22 cellular contexts compared by ENCODE assay signal in the genomic region with DNA sequence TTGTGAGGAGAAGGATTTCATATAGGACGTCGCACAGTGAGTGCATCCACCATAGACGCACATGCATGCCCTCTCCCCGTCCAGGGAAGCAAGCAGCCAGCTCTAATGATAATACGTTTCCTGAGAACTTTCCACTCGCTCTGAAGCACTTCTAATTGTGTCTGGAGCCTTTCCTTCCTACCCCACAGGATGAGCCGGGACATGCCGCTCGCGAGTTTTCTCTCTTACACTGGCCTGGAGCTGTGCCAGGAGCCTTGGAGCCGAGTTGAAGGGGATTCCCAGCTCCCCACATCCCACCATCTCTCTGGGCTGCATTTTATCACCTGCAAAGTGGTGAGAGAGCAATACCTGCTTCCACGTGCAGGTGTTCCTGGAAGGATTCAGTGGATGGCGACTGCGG.
DNase-seq lines count a peak whose midpoint lies in the region; FAIRE-seq and TF ChIP-seq lines count a peak whose summit lies in the region.
"Had no signal": no experiment of that assay in that cellular context is flagged by ENCODE, and none has a peak within 500 bp of the region (broad histone marks: within the 10 kb centered on the region; RNA-seq: fewer than 3 reads in every experiment).

No MANE protein-coding gene starts in this region.

- H3K4me1 ChIP-seq in mammary epithelial cell (ENCODE audit: insufficient read depth, low read length), result peaks cover 33% of the 10 kb centered on the region

- H3K4me3 ChIP-seq in mammary epithelial cell (replicated peaks in 1 of 3; ENCODE audit: insufficient read depth in 1 of 3, low read depth in 2 of 3, low read length in 3 of 3), result no peak overlapping the region
- H3K4me3 ChIP-seq: GM23338 had no signal

- no peaks in the 10 kb centered on the region for H4K20me1 ChIP-seq in mammary epithelial cell (ENCODE audit: insufficient read depth, low read length)

- no peaks in the 10 kb centered on the region for H3K36me3 ChIP-seq in mammary epithelial cell (ENCODE audit: insufficient read depth, low read length)

- no TSS peak for BruUV-seq in mammary epithelial cell (replicated peaks; lab: Mats Ljungman, UMichigan)
- BruUV-seq in MCF 10A (replicated peaks; lab: Mats Ljungman, UMichigan), result no TSS peak

- H3K27me3 Mint-ChIP-seq in MCF 10A (ENCODE audit: insufficient read depth, unreplicated experiment), result no peaks in the 10 kb centered on the region
- H3K27me3 Mint-ChIP-seq: CD4-positive, CD25-positive, alpha-beta regulatory T cell had no signal

- TF ChIP-seq CTCF in mammary epithelial cell (conservative IDR thresholded peaks at IDR 0.05 in 1 of 2, IDR thresholded peaks at IDR 0.05 in 1 of 2; ENCODE audit: extremely low read depth in 1 of 2, insufficient read depth in 1 of 2, low read depth in 1 of 2, low read length in 2 of 2), result no peak
- no peak for TF ChIP-seq CTCF in MCF 10A (IDR thresholded peaks at IDR 0.05; ENCODE audit: unreplicated experiment)

- H3K9ac ChIP-seq in mammary epithelial cell (ENCODE audit: insufficient read depth, low read length), result no peak overlapping the region

- no peak overlapping the region for H2AFZ ChIP-seq in mammary epithelial cell (ENCODE audit: low read depth, low read length)
- H2AFZ ChIP-seq: GM23338 had no signal

- H3K27ac ChIP-seq in mammary epithelial cell (ENCODE audit: insufficient read depth, low read depth, low read length), result no peak overlapping the region

- no peak for FAIRE-seq in GM12892 (lab: Jason Lieb, UNC)
- FAIRE-seq: D721Med had no signal

- DNase-seq in mammary epithelial cell (peak; percentile 37), MCF 10A (ENCODE audit: unreplicated experiment) (no peak), NCI-H1105 (lab: John Stamatoyannopoulos, UW) (peak; percentile 26), dermis blood vessel endothelial cell (peak; percentile 68), lung microvascular endothelial cell (ENCODE audit: low read depth in 2 of 2) (peak; percentile 68 to 74), Kasumi-1 (lab: John Stamatoyannopoulos, UW) (no peak), GM12892 (ENCODE audit: insufficient read length) (no peak), C1 segment of cervical spinal cord (lab: John Stamatoyannopoulos, UW) (no peak)
- DNase-seq: 8988T; CD4-positive, CD25-positive, alpha-beta regulatory T cell; H9; NCI-H1092 treated with DMSO at 0.1 percent for 48 hours; NCI-H146; NCI-H1930; NCI-H2107; NCI-H446 treated with DMSO at 0.1 percent for 48 hours; NCI-H526; RPMI8226; SHP77 treated with DMSO at 0.1 percent for 48 hours had no signal

- no peaks in the 10 kb centered on the region for H3K36me3 Mint-ChIP-seq in MCF 10A (ENCODE audit: insufficient read depth, unreplicated experiment)
- H3K36me3 Mint-ChIP-seq: CD4-positive, CD25-positive, alpha-beta regulatory T cell had no signal

- no peak for TF ChIP-seq POLR2A in GM12892 (IDR thresholded peaks at IDR 0.05; ENCODE audit: low read depth, low read length)

- POLR2A ChIA-PET in MCF 10A (lab: Yijun Ruan, JAX), result no interaction called here

- no peaks in the 10 kb centered on the region for H3K9me3 Mint-ChIP-seq in MCF 10A (ENCODE audit: unreplicated experiment)

- no peaks in the 10 kb centered on the region for H3K9me3 ChIP-seq in mammary epithelial cell (replicated peaks; ENCODE audit: insufficient read depth, low read length)

- no peaks in the 10 kb centered on the region for H3K79me2 ChIP-seq in mammary epithelial cell (ENCODE audit: insufficient read depth, low read length)

- in situ Hi-C loops in mammary epithelial cell (cut with MboI; ENCODE audit: low sequenced_read_pairs in 2 of 2), result no loop called here

- WGBS in mammary epithelial cell (ENCODE audit: low coverage, missing lambda C conversion rate), result 17% methylated on average over 14 of the region's 14 CpGs

- peaks cover 12% of the 10 kb centered on the region for H3K4me1 Mint-ChIP-seq in MCF 10A (ENCODE audit: insufficient read depth, unreplicated experiment)
- H3K4me1 Mint-ChIP-seq: CD4-positive, CD25-positive, alpha-beta regulatory T cell; IgD-negative memory B cell had no signal

- H3K27ac Mint-ChIP-seq in MCF 10A (ENCODE audit: low read depth, unreplicated experiment), result no peak overlapping the region
- H3K27ac Mint-ChIP-seq: CD4-positive, CD25-positive, alpha-beta regulatory T cell; GM23338; H9; IgD-negative memory B cell had no signal

- intact Hi-C loops in mammary epithelial cell (cut with micrococcal nuclease), result no loop called here
- intact Hi-C loops in MCF 10A (cut with micrococcal nuclease), result no loop called here

- H3K4me3 Mint-ChIP-seq in MCF 10A (ENCODE audit: unreplicated experiment), result no peak overlapping the region
- H3K4me3 Mint-ChIP-seq: CD4-positive, CD25-positive, alpha-beta regulatory T cell; GM23338; H9; IgD-negative memory B cell had no signal

- dilution Hi-C loops in mammary epithelial cell (cut with HindIII; ENCODE audit: low sequenced_read_pairs), result no loop called here

- CTCF ChIA-PET in mammary epithelial cell (lab: Charles Lee; ENCODE audit: low non-redundant PET) (no interaction called here), MCF 10A (lab: Yijun Ruan, JAX) (no interaction called here)

- H3K27me3 ChIP-seq in mammary epithelial cell (ENCODE audit: insufficient read depth, low read length), result no peaks in the 10 kb centered on the region

- H3K4me2 ChIP-seq in mammary epithelial cell (ENCODE audit: insufficient read depth, low read depth, low read length), result peak overlapping the region; percentile 15
- H3K4me2 ChIP-seq: GM23338 had no signal

Comparison
In these comparisons a context has a peak if more than half of its experiments do, and no peak if none do; other contexts are left out.
1. DNase-seq: peak in mammary epithelial cell (single experiment), NCI-H1105 (single experiment), dermis blood vessel endothelial cell (single experiment) and lung microvascular endothelial cell (2 of 2); none in MCF 10A (single experiment), Kasumi-1 (0 of 2), GM12892 (single experiment) and C1 segment of cervical spinal cord (0 of 14).